ENCODE assay signal across 8 cellular contexts in genomic region chr1:160260436-160261382, GRCh38. TPM values are rescaled to one million over a fixed set of nuclear protein-coding genes. Genes with fewer than 3 reads are reported as not detected.
DNase-seq lines count a peak whose midpoint lies in the region; ATAC-seq and TF ChIP-seq lines count a peak whose summit lies in the region.

No MANE protein-coding gene starts in this region.

- H3K27me3 Mint-ChIP-seq in activated naive CD4-positive, alpha-beta T cell treated with anti-CD3 and anti-CD28 coated beads, Interleukin-2, amount 10 ng/mL, durations not matched to agents 7 days and 5 days, result no peaks in the 10 kb centered on the region
- no peaks in the 10 kb centered on the region for H3K27me3 Mint-ChIP-seq in natural killer cell treated with Interleukin-12 subunit alpha and Interleukin-12 subunit beta and Interleukin-15 and Interleukin-18, amount 100 ng/mL, for 72 hours

- H4K20me1 ChIP-seq in OCI-LY1 (ENCODE audit: insufficient read depth, low read length), result no peaks in the 10 kb centered on the region

- H3K79me2 ChIP-seq in OCI-LY1 (ENCODE audit: insufficient read depth, low read length), result peaks cover 46% of the 10 kb centered on the region

- peak overlapping the region; percentile 96 for H3K9ac ChIP-seq in OCI-LY1 (ENCODE audit: low read length)

- H3K27me3 ChIP-seq in OCI-LY1 (ENCODE audit: insufficient read depth, low read length), result no peaks in the 10 kb centered on the region

- H3K4me1 Mint-ChIP-seq in activated naive CD4-positive, alpha-beta T cell treated with anti-CD3 and anti-CD28 coated beads, Interleukin-2, amount 10 ng/mL, durations not matched to agents 7 days and 5 days, result peaks cover 41% of the 10 kb centered on the region
- H3K4me1 Mint-ChIP-seq in natural killer cell treated with Interleukin-12 subunit alpha and Interleukin-12 subunit beta and Interleukin-15 and Interleukin-18, amount 100 ng/mL, for 72 hours (ENCODE audit: low read depth in 2 of 2), result peaks cover 37 to 42% of the 10 kb centered on the region in 2 donors

- ATAC-seq in natural killer cell treated with Interleukin-12 subunit alpha and Interleukin-12 subunit beta and Interleukin-15 and Interleukin-18, amount 100 ng/mL, for 72 hours, result no peak
- ATAC-seq in HG03097 (IDR thresholded peaks at IDR 0.05; ENCODE audit: low FRiP score, unreplicated experiment), result no peak

- H3K4me3 Mint-ChIP-seq in activated naive CD4-positive, alpha-beta T cell treated with anti-CD3 and anti-CD28 coated beads, Interleukin-2, amount 10 ng/mL, durations not matched to agents 7 days and 5 days, result peak overlapping the region; percentile 94
- peak overlapping the region; percentile 96 for H3K4me3 Mint-ChIP-seq in natural killer cell treated with Interleukin-12 subunit alpha and Interleukin-12 subunit beta and Interleukin-15 and Interleukin-18, amount 100 ng/mL, for 72 hours

- no peaks in the 10 kb centered on the region for H3F3A ChIP-seq in OCI-LY1 (ENCODE audit: insufficient read depth, low read length)

- H3K4me3 ChIP-seq in OCI-LY1 (ENCODE audit: low read depth, low read length, poor library complexity, severe bottlenecking), result peak overlapping the region; percentile 96

- TF ChIP-seq CTCF in OCI-LY1 (IDR thresholded peaks at IDR 0.05; ENCODE audit: low read length), result no peak

- peaks cover 19% of the 10 kb centered on the region for H3K36me3 Mint-ChIP-seq in activated naive CD4-positive, alpha-beta T cell treated with anti-CD3 and anti-CD28 coated beads, Interleukin-2, amount 10 ng/mL, durations not matched to agents 7 days and 5 days
- peaks cover 4% of the 10 kb centered on the region for H3K36me3 Mint-ChIP-seq in natural killer cell treated with Interleukin-12 subunit alpha and Interleukin-12 subunit beta and Interleukin-15 and Interleukin-18, amount 100 ng/mL, for 72 hours

- no peaks in the 10 kb centered on the region for H3K9me3 Mint-ChIP-seq in activated naive CD4-positive, alpha-beta T cell treated with anti-CD3 and anti-CD28 coated beads, Interleukin-2, amount 10 ng/mL, durations not matched to agents 7 days and 5 days
- no peaks in the 10 kb centered on the region for H3K9me3 Mint-ChIP-seq in natural killer cell treated with Interleukin-12 subunit alpha and Interleukin-12 subunit beta and Interleukin-15 and Interleukin-18, amount 100 ng/mL, for 72 hours

- CTCF ChIA-PET in activated naive CD4-positive, alpha-beta T cell treated with anti-CD3 and anti-CD28 coated beads, Interleukin-2, amount 10 ng/mL, durations not matched to agents 7 days and 5 days (lab: Charles Lee), result interaction anchor here (0.8 to 4.9 kb wide), 4 partner anchors 8 to 159 kb away, joined by 3 to 29 read pairs (median 16); no protein-coding TSS in a partner anchor

- H3K27ac ChIP-seq in OCI-LY1 (ENCODE audit: low read depth, low read length, poor library complexity, severe bottlenecking), result peak overlapping the region; percentile 62

- peak overlapping the region; percentile 99 for H3K27ac Mint-ChIP-seq in activated naive CD4-positive, alpha-beta T cell treated with anti-CD3 and anti-CD28 coated beads, Interleukin-2, amount 10 ng/mL, durations not matched to agents 7 days and 5 days
- peak overlapping the region; percentile 96 to 100 for H3K27ac Mint-ChIP-seq in natural killer cell treated with Interleukin-12 subunit alpha and Interleukin-12 subunit beta and Interleukin-15 and Interleukin-18, amount 100 ng/mL, for 72 hours

- H3K9me2 ChIP-seq in OCI-LY1 (ENCODE audit: low read depth, low read length), result no peaks in the 10 kb centered on the region

- peaks cover 40% of the 10 kb centered on the region for H3K4me1 ChIP-seq in OCI-LY1 (ENCODE audit: insufficient read depth, low read length, severe bottlenecking)

- H2AFZ ChIP-seq in OCI-LY1 (ENCODE audit: low read length), result no peak overlapping the region

- peak overlapping the region; percentile 91 for H3K4me2 ChIP-seq in OCI-LY1 (ENCODE audit: low read length)

- no peaks in the 10 kb centered on the region for H3K9me3 ChIP-seq in OCI-LY1 (ENCODE audit: low read length)

- peaks cover 11% of the 10 kb centered on the region; the same call in 1 of the 2 replicates for H3K36me3 ChIP-seq in OCI-LY1 (ENCODE audit: insufficient read depth, low read length)

- no peak for DNase-seq in activated naive CD4-positive, alpha-beta T cell treated with anti-CD3 and anti-CD28 coated beads, Interleukin-2, amount 10 ng/mL, durations not matched to agents 7 days and 5 days
- no peak for DNase-seq in activated naive CD4-positive, alpha-beta T cell (lab: John Stamatoyannopoulos, UW)
- DNase-seq in dermis blood vessel endothelial cell, result peak; percentile 93
- no peak for DNase-seq in natural killer cell treated with Interleukin-12 subunit alpha and Interleukin-12 subunit beta and Interleukin-15 and Interleukin-18, amount 100 ng/mL, for 72 hours (ENCODE audit: low spot score)
- no peak for DNase-seq in iPS-NIHi7 (ENCODE audit: extremely low spot score)
- DNase-seq in GF-D8 (lab: John Stamatoyannopoulos, UW), result no peak

RNA-seq across cellular contexts. Expression of gene DCAF8, which starts 1.6 kb away (rescaled TPM):
- 82.1 and 87.3 TPM in 2 replicates for total RNA-seq in dermis blood vessel endothelial cell
- 100 to 1,000 TPM in 1 of 2 donors, 10 to 100 TPM in 1; 86.3 to 115 TPM for total RNA-seq in natural killer cell treated with Interleukin-12 subunit alpha and Interleukin-12 subunit beta and Interleukin-15 and Interleukin-18, amount 100 ng/mL, for 72 hours

RNA-seq across cellular contexts. Expression of gene PEX19, which starts 24.2 kb away (rescaled TPM):
- total RNA-seq in dermis blood vessel endothelial cell, result 33.9 and 35.4 TPM in 2 replicates
- total RNA-seq in natural killer cell treated with Interleukin-12 subunit alpha and Interleukin-12 subunit beta and Interleukin-15 and Interleukin-18, amount 100 ng/mL, for 72 hours, result 10 to 100 TPM; 38.7 to 69.8 TPM

RNA-seq across cellular contexts. Expression of gene PEA15, which starts 55.5 kb away (rescaled TPM):
- total RNA-seq in dermis blood vessel endothelial cell, result 65.2 and 121 TPM in 2 replicates
- 10 to 100 TPM; 55.7 to 63.3 TPM for total RNA-seq in natural killer cell treated with Interleukin-12 subunit alpha and Interleukin-12 subunit beta and Interleukin-15 and Interleukin-18, amount 100 ng/mL, for 72 hours
